18 cellular contexts compared by ENCODE assay signal in genomic region chr6:15741405-15741804, GRCh38.
A peak's percentile ranks its signal among the peaks of the same experiment; 100 is the strongest.
DNase-seq lines count a peak whose midpoint lies in the region; ATAC-seq lines count a peak whose summit lies in the region.
"Had no signal": no experiment of that assay in that cellular context is flagged by ENCODE, and none has a peak within 500 bp of the region (broad histone marks: within the 10 kb centered on the region; RNA-seq: fewer than 3 reads in every experiment).

No MANE protein-coding gene starts in this region.

- DNase-seq in DMS53 (lab: John Stamatoyannopoulos, UW) (peak; percentile 85), DMS53 treated with DMSO at 0.1 percent for 48 hours (lab: John Stamatoyannopoulos, UW; ENCODE audit: unreplicated experiment) (peak; percentile 70), NCI-H748 (lab: John Stamatoyannopoulos, UW; ENCODE audit: unreplicated experiment) (peak; percentile 60), NCI-H1694 (lab: John Stamatoyannopoulos, UW) (no peak), activated gamma-delta T cell treated with Interleukin-2 at 50 U/mL for 16 hours (no peak)
- DNase-seq: C1 segment of cervical spinal cord; Calu3; CD4-positive, alpha-beta memory T cell; COR-L47; DMS79; EL; GDM1; GM23248; H7; HFFc6 had no signal

- no peak for ATAC-seq in HG03280 (IDR thresholded peaks at IDR 0.05; ENCODE audit: unreplicated experiment)
- ATAC-seq: GM12878, HCT116 had no signal

Comparison
In these comparisons a context has a peak if more than half of its experiments do, and no peak if none do; other contexts are left out.
1. DNase-seq: peak in DMS53 (single experiment), DMS53 treated with DMSO at 0.1 percent for 48 hours (single experiment) and NCI-H748 (single experiment); none in NCI-H1694 (single experiment) and activated gamma-delta T cell treated with Interleukin-2 at 50 U/mL for 16 hours (single experiment).